In the genomic region with DNA sequence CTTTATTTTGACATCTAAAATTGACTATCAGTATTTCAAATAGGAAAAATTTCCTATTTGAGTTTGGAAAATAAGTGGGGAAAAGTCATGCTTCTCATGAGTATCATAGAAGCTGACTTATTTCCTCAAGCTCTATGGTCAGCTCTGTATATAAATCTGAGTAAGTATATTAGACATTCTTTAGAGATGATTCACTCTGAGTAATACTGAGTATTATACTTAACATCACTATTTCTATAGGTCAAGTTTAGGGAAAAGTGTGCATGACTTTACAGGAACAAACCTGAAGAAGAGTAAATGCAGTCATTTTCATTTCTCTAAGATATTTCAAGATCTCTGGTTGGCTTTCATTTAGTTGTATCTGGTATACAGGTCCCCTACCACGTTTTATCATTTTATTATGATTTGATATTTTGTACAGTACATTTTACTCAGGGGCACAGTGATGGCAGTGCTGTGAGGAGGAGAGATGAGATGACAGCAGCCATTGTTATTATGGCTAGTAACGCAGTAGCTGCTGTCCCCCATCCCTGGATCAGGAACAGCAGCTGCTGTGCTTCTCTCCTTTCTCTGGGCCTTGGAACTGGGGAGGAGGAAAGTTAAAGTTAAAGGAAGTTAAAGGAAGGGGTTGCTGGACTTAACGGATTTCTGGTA, we compare ENCODE assay signal across 8 cellular contexts. TPM values are rescaled to one million over a fixed set of nuclear protein-coding genes. Genes with fewer than 3 reads are reported as not detected.
DNase-seq lines count a peak whose midpoint lies in the region; ATAC-seq, FAIRE-seq and TF ChIP-seq lines count a peak whose summit lies in the region.

No MANE protein-coding gene starts in this region.

- peaks cover 3 to 33% of the 10 kb centered on the region in 2 donors for H3K4me1 ChIP-seq in left lung
- peaks cover 3 to 15% (median 5%) of the 10 kb centered on the region in 3 donors for H3K4me1 ChIP-seq in pancreas
- no peaks in the 10 kb centered on the region for H3K4me1 ChIP-seq in ovary (ENCODE audit: insufficient read depth)
- no peaks in the 10 kb centered on the region for H3K4me1 ChIP-seq in effector memory CD4-positive, alpha-beta T cell (ENCODE audit: control insufficient read depth, insufficient read depth, low read length, poor library complexity, severe bottlenecking)

- no peaks in the 10 kb centered on the region for H3K27me3 Mint-ChIP-seq in activated naive CD8-positive, alpha-beta T cell

- WGBS in pancreas, 2 donors, result 65 to 73% methylated on average over 3 of the region's 3 CpGs
- 68 to 81% (median 68%) methylated on average over 3 of the region's 3 CpGs for WGBS in ovary, 3 donors

- no peaks in the 10 kb centered on the region for H3K9me3 Mint-ChIP-seq in activated naive CD8-positive, alpha-beta T cell (ENCODE audit: low read depth)

- peaks cover 14% of the 10 kb centered on the region for H3K36me3 Mint-ChIP-seq in activated naive CD8-positive, alpha-beta T cell

- H3K9me3 ChIP-seq in left lung (no peaks in the 10 kb centered on the region), pancreas (no peaks in the 10 kb centered on the region), ovary (no peaks in the 10 kb centered on the region)
- H3K9me3 ChIP-seq in effector memory CD4-positive, alpha-beta T cell (ENCODE audit: control insufficient read depth, low read length), result no peaks in the 10 kb centered on the region

- peaks cover 0 to 15% of the 10 kb centered on the region in 2 donors for H3K36me3 ChIP-seq in left lung
- H3K36me3 ChIP-seq in pancreas, result no peaks in the 10 kb centered on the region
- H3K36me3 ChIP-seq in ovary, result no peaks in the 10 kb centered on the region
- H3K36me3 ChIP-seq in effector memory CD4-positive, alpha-beta T cell (ENCODE audit: control insufficient read depth, insufficient read depth, low read length), result no peaks in the 10 kb centered on the region

- DNase-seq in EH (ENCODE audit: low read depth) (peak; percentile 75), left lung (no peak), pancreas (no peak), ovary (no peak)
- DNase-seq in effector memory CD4-positive, alpha-beta T cell, result no peak

- no peak for FAIRE-seq in pancreas (lab: Jason Lieb, UNC)

- TF ChIP-seq CTCF in left lung (IDR thresholded peaks at IDR 0.05), result no peak
- no peak for TF ChIP-seq CTCF in pancreas (IDR thresholded peaks at IDR 0.05)
- no peak for TF ChIP-seq CTCF in ovary (IDR thresholded peaks at IDR 0.05)

- peak overlapping the region; percentile 83 for H3K27ac Mint-ChIP-seq in activated naive CD8-positive, alpha-beta T cell

- H3K27ac ChIP-seq in left lung (no peak overlapping the region), pancreas (no peak overlapping the region), ovary (no peak overlapping the region)
- H3K27ac ChIP-seq in effector memory CD4-positive, alpha-beta T cell (ENCODE audit: insufficient read depth, low read length, poor library complexity, severe bottlenecking), result no peak overlapping the region

- ATAC-seq in HG02852 (IDR thresholded peaks at IDR 0.05; ENCODE audit: unreplicated experiment) (peak; percentile 58), left lung (peak; percentile 39), HG02973 (IDR thresholded peaks at IDR 0.05; ENCODE audit: unreplicated experiment) (no peak), pancreas (no peak)

- no peak overlapping the region for H3K4me3 Mint-ChIP-seq in activated naive CD8-positive, alpha-beta T cell

- H3K27me3 ChIP-seq in left lung (no peaks in the 10 kb centered on the region), pancreas (no peaks in the 10 kb centered on the region), ovary (no peaks in the 10 kb centered on the region)
- no peaks in the 10 kb centered on the region for H3K27me3 ChIP-seq in effector memory CD4-positive, alpha-beta T cell (replicated peaks; ENCODE audit: control insufficient read depth, insufficient read depth, low read length, poor library complexity, severe bottlenecking)

- TF ChIP-seq EP300 in ovary (IDR thresholded peaks at IDR 0.05), result no peak

- H3K4me3 ChIP-seq in left lung (no peak overlapping the region), pancreas (no peak overlapping the region), ovary (no peak overlapping the region)
- no peak overlapping the region for H3K4me3 ChIP-seq in effector memory CD4-positive, alpha-beta T cell (ENCODE audit: insufficient read depth, low read depth, low read length, poor library complexity, severe bottlenecking)

- intact Hi-C loops in left lung (cut with DNase I) (no loop called here), pancreas (cut with DNase I) (no loop called here), ovary (cut with DNase I) (no loop called here)

- no peak for TF ChIP-seq POLR2A in ovary (IDR thresholded peaks at IDR 0.05)

- peaks cover 59% of the 10 kb centered on the region for H3K4me1 Mint-ChIP-seq in activated naive CD8-positive, alpha-beta T cell (ENCODE audit: low read depth)

RNA-seq across cellular contexts. Expression of a gene that starts 15.2 kb away (rescaled TPM):
- total RNA-seq in left lung (100 to 1,000 TPM; 167 to 229 TPM), pancreas (100 to 1,000 TPM; 206 to 308 (median 258) TPM), ovary (100 to 1,000 TPM in 6 of 7 donors, 10 to 100 TPM in 1; 93.6 to 271 (median 182) TPM)
- polyA plus RNA-seq in pancreas (100 to 1,000 TPM in 1 of 2 donors, 10 to 100 TPM in 1; 84.1 to 132 TPM), ovary (100 to 1,000 TPM in 1 of 2 donors, 10 to 100 TPM in 1; 91.4 to 297 TPM)

RNA-seq across cellular contexts. Expression of a gene that starts 49.2 kb away (rescaled TPM):
- total RNA-seq in left lung (not detected), pancreas (under 1 TPM in 2 of 6 donors, not detected in 4; 0.09 to 0.21 TPM), ovary (not detected)
- polyA plus RNA-seq in pancreas (under 1 TPM in 1 of 2 donors, not detected in 1; 0.42 TPM), ovary (not detected)

Comparison
In these comparisons a context has a peak if more than half of its experiments do, and no peak if none do; other contexts are left out.
1. ATAC-seq: peak in HG02852 (single experiment) and left lung (single experiment); none in HG02973 (single experiment) and pancreas (0 of 4).